In genomic region chr9:73180373-73180772, GRCh38 we compare ENCODE assay signal across 12 cellular contexts. TPM values are rescaled to one million over a fixed set of nuclear protein-coding genes. Genes with fewer than 3 reads are reported as not detected.
DNase-seq lines count a peak whose midpoint lies in the region; ATAC-seq, FAIRE-seq and TF ChIP-seq lines count a peak whose summit lies in the region.
"Had no signal": no experiment of that assay in that cellular context is flagged by ENCODE, and none has a peak within 500 bp of the region (broad histone marks: within the 10 kb centered on the region; RNA-seq: fewer than 3 reads in every experiment).

No MANE protein-coding gene starts in this region.

- intact Hi-C loops in naive thymus-derived CD4-positive, alpha-beta T cell (cut with micrococcal nuclease): loop anchor here (2.0 to 10.0 kb wide), 6 partner anchors 26 to 1143 kb away; no protein-coding TSS in a partner anchor

- ATAC-seq in HG03442 (IDR thresholded peaks at IDR 0.05; ENCODE audit: unreplicated experiment): no peak
- ATAC-seq in naive thymus-derived CD4-positive, alpha-beta T cell: no peak

- no peak for TF ChIP-seq POLR2A in tibial nerve (IDR thresholded peaks at IDR 0.05)

- H3K4me3 ChIP-seq in ACC112 (ENCODE audit: low read depth, low read length): no peak overlapping the region
- no peak overlapping the region for H3K4me3 ChIP-seq in fibroblast of pulmonary artery (replicated peaks; ENCODE audit: low read depth, low read length)
- H3K4me3 ChIP-seq in tibial nerve: no peak overlapping the region
- H3K4me3 ChIP-seq in naive thymus-derived CD4-positive, alpha-beta T cell (ENCODE audit: low read length): no peak overlapping the region
- H3K4me3 ChIP-seq: esophagus muscularis mucosa had no signal

- FAIRE-seq in RCC 7860 (lab: Jason Lieb, UNC): peak; percentile 68

- no peak overlapping the region for H3K4me3 Mint-ChIP-seq in naive thymus-derived CD4-positive, alpha-beta T cell

- H3K9me3 Mint-ChIP-seq in naive thymus-derived CD4-positive, alpha-beta T cell: peaks cover 0 to 2% (median 0%) of the 10 kb centered on the region in 11 donors

- no peaks in the 10 kb centered on the region for H3K36me3 ChIP-seq in ACC112 (ENCODE audit: insufficient read depth, low read length)
- no peaks in the 10 kb centered on the region for H3K36me3 ChIP-seq in tibial nerve
- H3K36me3 ChIP-seq in naive thymus-derived CD4-positive, alpha-beta T cell (ENCODE audit: control insufficient read depth in 2 of 3, insufficient read depth in 3 of 3, low read length in 3 of 3): no peaks in the 10 kb centered on the region
- H3K36me3 ChIP-seq: esophagus muscularis mucosa, neutrophil had no signal

- CTCF ChIA-PET in naive thymus-derived CD4-positive, alpha-beta T cell (lab: Charles Lee): interaction anchor here (0.6 to 8.6 kb wide), 2 partner anchors 45 to 70 kb away, joined by 4 to 148 read pairs; no protein-coding TSS in a partner anchor

- DNase-seq in GM04504 (ENCODE audit: low read depth) (peak; percentile 51), RCC 7860 (ENCODE audit: low spot score) (no peak), fibroblast of pulmonary artery (ENCODE audit: low read depth) (peak; percentile 53), tibial nerve (ENCODE audit: low spot score in 2 of 2) (no peak), germinal center (ENCODE audit: low spot score) (no peak)
- no peak for DNase-seq in naive thymus-derived CD4-positive, alpha-beta T cell
- DNase-seq: activated T-cell treated with anti-CD3 and anti-CD28 coated beads, Interleukin-2, amount 50 U/mL, for 1 hour; NCI-H226 had no signal

- H3K79me2 ChIP-seq in ACC112 (ENCODE audit: control insufficient read depth, insufficient read depth, low read length, unreplicated experiment): no peaks in the 10 kb centered on the region

- H3K27me3 ChIP-seq in ACC112 (ENCODE audit: insufficient read depth, low read length) (no peaks in the 10 kb centered on the region), tibial nerve (no peaks in the 10 kb centered on the region)
- H3K27me3 ChIP-seq in naive thymus-derived CD4-positive, alpha-beta T cell (ENCODE audit: control insufficient read depth in 2 of 2, insufficient read depth in 2 of 2, low read length in 2 of 2): no peaks in the 10 kb centered on the region
- H3K27me3 ChIP-seq: esophagus muscularis mucosa, neutrophil had no signal

- H3K27ac ChIP-seq in ACC112 (ENCODE audit: low read depth, low read length): no peak overlapping the region
- H3K27ac ChIP-seq in tibial nerve: no peak overlapping the region
- H3K27ac ChIP-seq in naive thymus-derived CD4-positive, alpha-beta T cell (ENCODE audit: low read depth, low read length): no peak overlapping the region
- H3K27ac ChIP-seq: esophagus muscularis mucosa, neutrophil had no signal

- no peak for TF ChIP-seq EP300 in tibial nerve (IDR thresholded peaks at IDR 0.05)

- 21 to 30% methylated on average over 1 of the region's 1 CpG for WGBS in tibial nerve, 2 donors

- peak overlapping the region; percentile 2 for H2AFZ ChIP-seq in ACC112 (ENCODE audit: low read length, unreplicated experiment)

- POLR2A ChIA-PET in naive thymus-derived CD4-positive, alpha-beta T cell (lab: Charles Lee): interaction anchor here (1.5 kb wide), 1 partner anchor 68 kb away, joined by 4 read pairs; no protein-coding TSS in a partner anchor

- H3K27ac Mint-ChIP-seq in naive thymus-derived CD4-positive, alpha-beta T cell: peak overlapping the region in 1 of 9 donors; percentile 26

- no peaks in the 10 kb centered on the region for H3K36me3 Mint-ChIP-seq in naive thymus-derived CD4-positive, alpha-beta T cell

- H3K4me1 Mint-ChIP-seq in naive thymus-derived CD4-positive, alpha-beta T cell: peaks cover 0 to 7% (median 0%) of the 10 kb centered on the region in 7 donors

- peaks cover 39% of the 10 kb centered on the region for H3K4me1 ChIP-seq in ACC112 (ENCODE audit: control insufficient read depth, insufficient read depth, low read length, unreplicated experiment)
- peaks cover 0 to 44% (median 2%) of the 10 kb centered on the region in 4 donors for H3K4me1 ChIP-seq in tibial nerve
- H3K4me1 ChIP-seq in naive thymus-derived CD4-positive, alpha-beta T cell (ENCODE audit: control insufficient read depth in 2 of 2, insufficient read depth in 2 of 2, low read length in 2 of 2): no peaks in the 10 kb centered on the region

- H3K9me3 ChIP-seq in tibial nerve: no peaks in the 10 kb centered on the region
- H3K9me3 ChIP-seq in naive thymus-derived CD4-positive, alpha-beta T cell (ENCODE audit: control insufficient read depth in 2 of 3, low read length in 3 of 3): no peaks in the 10 kb centered on the region
- H3K9me3 ChIP-seq: esophagus muscularis mucosa, neutrophil had no signal

- TF ChIP-seq CTCF in fibroblast of pulmonary artery (IDR thresholded peaks at IDR 0.05; ENCODE audit: low read length, missing control alignments) (no peak), tibial nerve (IDR thresholded peaks at IDR 0.05) (no peak)

- peaks cover under 1 to 9% (median 2%) of the 10 kb centered on the region in 5 donors for H3K27me3 Mint-ChIP-seq in naive thymus-derived CD4-positive, alpha-beta T cell

RNA-seq across cellular contexts. Expression of gene ANXA1, which starts 28.7 kb away (rescaled TPM):
- total RNA-seq in tibial nerve: 100 to 1,000 TPM; 265 to 504 (median 306) TPM
- total RNA-seq in naive thymus-derived CD4-positive, alpha-beta T cell: 100 to 1,000 TPM in 3 of 5 experiments, 10 to 100 TPM in 2; 90.2 to 649 (median 145) TPM
- 100 to 1,000 TPM; 102 to 163 TPM for polyA plus RNA-seq in naive thymus-derived CD4-positive, alpha-beta T cell

Comparison
In these comparisons a context has a peak if more than half of its experiments do, and no peak if none do; other contexts are left out.
1. DNase-seq: peak in GM04504 (single experiment) and fibroblast of pulmonary artery (single experiment); none in RCC 7860 (single experiment), tibial nerve (0 of 2), naive thymus-derived CD4-positive, alpha-beta T cell (0 of 9) and germinal center (single experiment).